Comparison of ENCODE assay signal across 7 cellular contexts in genomic region chr19:40443131-40443929, GRCh38.
A peak's percentile ranks its signal among the peaks of the same experiment; 100 is the strongest.
DNase-seq lines count a peak whose midpoint lies in the region; ATAC-seq and TF ChIP-seq lines count a peak whose summit lies in the region.

No MANE protein-coding gene starts in this region.

- ATAC-seq in GM18505 (IDR thresholded peaks at IDR 0.05; ENCODE audit: unreplicated experiment) (peak; percentile 55), HG02981 (IDR thresholded peaks at IDR 0.05; ENCODE audit: unreplicated experiment) (peak; percentile 58)

- peak; percentile 33 for TF ChIP-seq POLR2A in GM18505 (IDR thresholded peaks at IDR 0.05; ENCODE audit: borderline replicate concordance, extremely low read depth, insufficient read depth, insufficient read length)

- peak; percentile 95 for DNase-seq in NCI-H2029 treated with DMSO at 0.1 percent for 48 hours (lab: John Stamatoyannopoulos, UW)
- DNase-seq in T1000 (lab: John Stamatoyannopoulos, UW) = peak; percentile 98
- DNase-seq in astrocyte of the hippocampus (ENCODE audit: low read depth, low spot score) = peak; percentile 100
- DNase-seq in hippocampal formation (lab: John Stamatoyannopoulos, UW) = peak; percentile 92 to 99
- peak; percentile 96 for DNase-seq in retina

Comparison
In these comparisons a context has a peak if more than half of its experiments do, and no peak if none do; other contexts are left out.
1. Peak in every context shown above with its lines: DNase-seq and ATAC-seq.